In the genomic region with DNA sequence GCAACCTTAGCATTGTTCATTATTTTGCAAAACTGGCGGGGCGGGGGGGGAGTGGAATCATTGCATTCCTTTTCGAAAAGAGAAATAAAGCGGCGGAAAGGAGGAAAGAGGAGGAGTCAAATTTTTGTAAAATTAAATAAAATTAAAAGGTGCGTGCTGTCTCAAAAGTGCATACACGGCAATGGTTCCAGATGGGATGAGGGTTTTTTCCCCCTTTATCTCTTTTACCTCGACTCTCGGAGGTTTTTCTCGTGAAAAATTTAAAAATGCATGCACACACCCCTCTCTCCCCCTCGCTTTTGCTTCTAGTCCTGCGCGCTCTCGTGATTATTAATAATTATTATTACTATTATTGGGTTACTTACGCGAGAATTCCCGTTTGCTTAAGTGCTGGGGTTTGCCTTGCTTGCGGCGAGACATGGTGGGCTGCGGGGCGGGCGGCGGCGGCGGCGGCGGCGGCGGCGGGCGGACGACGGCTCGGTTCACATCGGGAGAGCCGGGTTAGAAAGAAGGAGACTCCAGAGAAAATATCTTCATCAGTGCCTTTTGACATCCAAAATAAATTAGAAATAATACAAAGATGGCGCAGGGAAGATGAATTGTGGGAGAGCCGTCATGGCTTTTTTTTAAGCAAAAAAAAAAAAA, we compare ENCODE assay signal across 9 cellular contexts. TPM values are rescaled to one million over a fixed set of nuclear protein-coding genes. Genes with fewer than 3 reads are reported as not detected.
DNase-seq lines count a peak whose midpoint lies in the region; ATAC-seq and TF ChIP-seq lines count a peak whose summit lies in the region.
"Had no signal": no experiment of that assay in that cellular context is flagged by ENCODE, and none has a peak within 500 bp of the region (broad histone marks: within the 10 kb centered on the region; RNA-seq: fewer than 3 reads in every experiment).

No MANE protein-coding gene starts in this region.

- H3K9me3 ChIP-seq in Caco-2 (no peaks in the 10 kb centered on the region), endodermal cell (ENCODE audit: control insufficient read depth, low read length) (no peaks in the 10 kb centered on the region), neuron (ENCODE audit: low read length) (no peaks in the 10 kb centered on the region)

- H3K4me3 ChIP-seq in Caco-2 (ENCODE audit: low read depth, low read length) (peak overlapping the region; percentile 26; the same call in 1 of the 2 replicates), endodermal cell (ENCODE audit: low read length) (peak overlapping the region; percentile 86), neuron (ENCODE audit: low read length) (peak overlapping the region; percentile 67)

- peaks cover 14% of the 10 kb centered on the region for H3K4me1 ChIP-seq in Caco-2
- H3K4me1 ChIP-seq in endodermal cell (ENCODE audit: control insufficient read depth, insufficient read depth, low read length): no peaks in the 10 kb centered on the region
- peaks cover 46% of the 10 kb centered on the region for H3K4me1 ChIP-seq in neuron (ENCODE audit: insufficient read depth, low read length)

- ATAC-seq in HG03457 (IDR thresholded peaks at IDR 0.05; ENCODE audit: unreplicated experiment): no peak
- no peak for ATAC-seq in activated CD4-positive, CD25-positive, alpha-beta regulatory T cell treated with anti-CD3 and anti-CD28 coated beads, Interleukin-2, amount 50 U/mL, for 24 hours

- H3K36me3 Mint-ChIP-seq in Caco-2 (ENCODE audit: insufficient read depth, unreplicated experiment) (peaks cover 14% of the 10 kb centered on the region), endodermal cell (ENCODE audit: low read depth) (no peaks in the 10 kb centered on the region)

- no peaks in the 10 kb centered on the region for H3K36me3 ChIP-seq in Caco-2 (ENCODE audit: control insufficient read depth, insufficient read depth, low read length)
- H3K36me3 ChIP-seq in endodermal cell (ENCODE audit: control insufficient read depth, insufficient read depth, low read length): no peaks in the 10 kb centered on the region
- H3K36me3 ChIP-seq in neuron (ENCODE audit: insufficient read depth, low read length): no peaks in the 10 kb centered on the region

- H2AFZ ChIP-seq in neuron (ENCODE audit: low read depth, low read length): peak overlapping the region; percentile 68

- H3K9me3 Mint-ChIP-seq in Caco-2 (ENCODE audit: unreplicated experiment): no peaks in the 10 kb centered on the region
- no peaks in the 10 kb centered on the region for H3K9me3 Mint-ChIP-seq in endodermal cell

- peaks cover 40% of the 10 kb centered on the region for H3K27me3 Mint-ChIP-seq in Caco-2 (ENCODE audit: insufficient read depth, unreplicated experiment)
- peaks cover 36% of the 10 kb centered on the region for H3K27me3 Mint-ChIP-seq in endodermal cell (ENCODE audit: insufficient read depth)

- 1% methylated on average over 13 to 32 of the region's 38 CpGs for WGBS in endodermal cell (ENCODE audit: insufficient coverage in 1 of 2, insufficient read length in 1 of 2), 2 experiments

- intact Hi-C loops in Caco-2 (cut with micrococcal nuclease; ENCODE audit: unreplicated experiment): loop anchor here (5.0 to 10.0 kb wide), 5 partner anchors 121 to 618 kb away; no protein-coding TSS in a partner anchor

- H3K9ac ChIP-seq in endodermal cell (ENCODE audit: extremely low read depth, low read length, poor library complexity, severe bottlenecking): peak overlapping the region; percentile 44

- peak overlapping the region; percentile 79 for H3K4me3 Mint-ChIP-seq in Caco-2 (ENCODE audit: unreplicated experiment)
- H3K4me3 Mint-ChIP-seq in endodermal cell: peak overlapping the region; percentile 83

- CTCF ChIA-PET in Caco-2 (lab: Charles Lee): interaction anchor here (0.6 kb wide), 1 partner anchor 122 kb away, joined by 3 read pairs; no protein-coding TSS in a partner anchor

- BruUV-seq in Caco-2 (replicated peaks; lab: Mats Ljungman, UMichigan): no TSS peak

- POLR2A ChIA-PET in Caco-2 (lab: Charles Lee): interaction anchor here (0.6 kb wide), 1 partner anchor 277 kb away, joined by 11 read pairs; no protein-coding TSS in a partner anchor

- H3K27ac Mint-ChIP-seq in Caco-2 (ENCODE audit: unreplicated experiment) (no peak overlapping the region), endodermal cell (peak overlapping the region; percentile 81)

- peak overlapping the region; percentile 68 for H3K27ac ChIP-seq in endodermal cell (ENCODE audit: low read depth, low read length)

- peaks cover 23% of the 10 kb centered on the region for H3K4me1 Mint-ChIP-seq in Caco-2 (ENCODE audit: low read depth, unreplicated experiment)
- peaks cover 28% of the 10 kb centered on the region for H3K4me1 Mint-ChIP-seq in endodermal cell

- DNase-seq in Caco-2 (no peak), NCI-H526 treated with DMSO at 0.1 percent for 48 hours (lab: John Stamatoyannopoulos, UW) (peak; percentile 64), endodermal cell (no peak), NOMO-1 (lab: John Stamatoyannopoulos, UW; ENCODE audit: unreplicated experiment in 2 of 2) (no peak), activated gamma-delta T cell (lab: John Stamatoyannopoulos, UW) (no peak)
- DNase-seq: activated CD4-positive, CD25-positive, alpha-beta regulatory T cell had no signal

- TF ChIP-seq CTCF in Caco-2 (IDR thresholded peaks at IDR 0.05; ENCODE audit: insufficient read depth in 1 of 2, low read depth in 1 of 2, low read length in 1 of 2, severe bottlenecking in 1 of 2, unreplicated experiment in 1 of 2): no peak
- no peak for TF ChIP-seq CTCF in endodermal cell (conservative IDR thresholded peaks at IDR 0.05)

- H3K27me3 ChIP-seq in Caco-2 (replicated peaks; ENCODE audit: control insufficient read depth, insufficient read depth, low read length) (peaks cover 2% of the 10 kb centered on the region; the same call in 1 of the 2 replicates), endodermal cell (ENCODE audit: control insufficient read depth, insufficient read depth, low read length, poor library complexity, severe bottlenecking) (peaks cover 37% of the 10 kb centered on the region), neuron (ENCODE audit: insufficient read depth, low read length) (peaks cover 46% of the 10 kb centered on the region)

RNA-seq across cellular contexts. Expression of gene BCL11A, which starts 0.5 kb away (rescaled TPM):
- total RNA-seq in Caco-2 (2022): 0.21 and 0.29 TPM in 2 replicates
- total RNA-seq in endodermal cell: 10 to 100 TPM; 14.7 to 16.3 TPM
- polyA plus RNA-seq in endodermal cell (2013, experiment 1 of 2): 45.3 TPM
- 38.5 TPM for polyA plus RNA-seq in endodermal cell (2013, experiment 2 of 2)

Comparison
In these comparisons a context has a peak if more than half of its experiments do, and no peak if none do; other contexts are left out.
1. H3K4me3 ChIP-seq: peak in every context shown above with its lines; median percentile 86 in endodermal cell; 67 in neuron; 26 in Caco-2.
2. RNA of gene BCL11A, which starts 0.5 kb away (total RNA-seq): 14.7 to 16.3 TPM in endodermal cell; 0.21 to 0.29 TPM in Caco-2; every median in the first group is over 10 times any median in the second.